Comparison of ENCODE assay signal across 8 cellular contexts in genomic region chr1:35298464-35298863, GRCh38. TPM values are rescaled to one million over a fixed set of nuclear protein-coding genes. Genes with fewer than 3 reads are reported as not detected.
DNase-seq lines count a peak whose midpoint lies in the region; ATAC-seq lines count a peak whose summit lies in the region.

No MANE protein-coding gene starts in this region.

- DNase-seq in NCI-H2171 treated with DMSO at 0.1 percent for 48 hours (lab: John Stamatoyannopoulos, UW) (peak; percentile 7), NCI-H2171 (lab: John Stamatoyannopoulos, UW) (no peak), NCI-H460 (ENCODE audit: extremely low read depth, low read depth) (peak; percentile 11), amniotic stem cell (lab: John Stamatoyannopoulos, UW) (peak; percentile 1), hepatic stellate cell (ENCODE audit: low spot score) (peak; percentile 31), NCI-H446 treated with DMSO at 0.1 percent for 48 hours (lab: John Stamatoyannopoulos, UW) (no peak)
- peak; percentile 5 for DNase-seq in stimulated activated CD8-positive, alpha-beta memory T cell treated with anti-CD3 and anti-CD28 coated beads, Interleukin-12 subunit alpha, Interleukin-12 subunit beta, amount 100 ng/mL, for 1 hour (ENCODE audit: low read depth)

- peak; percentile 67 for ATAC-seq in GM21447 (IDR thresholded peaks at IDR 0.05; ENCODE audit: unreplicated experiment)

RNA-seq across cellular contexts. Expression of gene ZMYM4, which starts 30.0 kb away (rescaled TPM):
- 19.4 and 24.9 TPM in 2 replicates for total RNA-seq in NCI-H460 (2014; rRNA removed; shearing (Covaris generic))
- polyA plus RNA-seq in NCI-H460 (2014; cell fraction: nucleus; rRNA removed) = 9.4 and 11.6 TPM in 2 replicates

Comparison
In these comparisons a context has a peak if more than half of its experiments do, and no peak if none do; other contexts are left out.
1. DNase-seq: peak in NCI-H2171 treated with DMSO at 0.1 percent for 48 hours (single experiment), NCI-H460 (single experiment), amniotic stem cell (single experiment), hepatic stellate cell (single experiment) and stimulated activated CD8-positive, alpha-beta memory T cell treated with anti-CD3 and anti-CD28 coated beads, Interleukin-12 subunit alpha, Interleukin-12 subunit beta, amount 100 ng/mL, for 1 hour (single experiment); none in NCI-H2171 (single experiment) and NCI-H446 treated with DMSO at 0.1 percent for 48 hours (single experiment).